ENCODE assay signal across 8 cellular contexts in genomic region chr14:76919811-76920571, GRCh38.
A peak's percentile ranks its signal among the peaks of the same experiment; 100 is the strongest.
DNase-seq lines count a peak whose midpoint lies in the region; ATAC-seq and TF ChIP-seq lines count a peak whose summit lies in the region.

No MANE protein-coding gene starts in this region.

- POLR2A ChIA-PET in activated CD4-positive, alpha-beta memory T cell treated with anti-CD3 and anti-CD28 coated beads for 36 hours (lab: Charles Lee) = interaction anchor here (1.0 kb wide), 1 partner anchor 107 kb away, joined by 3 read pairs; no protein-coding TSS in a partner anchor
- POLR2A ChIA-PET in activated CD4-positive, alpha-beta memory T cell treated with anti-CD3 and anti-CD28 coated beads, Interleukin-2, amount 10 ng/mL, durations not matched to agents 7 days and 5 days (lab: Charles Lee) = interaction anchor here (0.7 to 2.3 kb wide), 10 partner anchors 9 to 211 kb away, joined by 3 to 11 read pairs (median 6); no protein-coding TSS in a partner anchor
- POLR2A ChIA-PET in activated naive CD8-positive, alpha-beta T cell treated with anti-CD3 and anti-CD28 coated beads, Interleukin-2, amount 10 ng/mL, durations not matched to agents 7 days and 5 days (lab: Charles Lee) = interaction anchor here (0.9 to 5.3 kb wide), 10 partner anchors 9 to 117 kb away, joined by 3 to 28 read pairs (median 6); partner anchors contain the start of gene IRF2BPL
- POLR2A ChIA-PET in HEK293T (lab: Yijun Ruan, JAX) = interaction anchor here (0.8 to 3.5 kb wide), 8 partner anchors 16 to 120 kb away, joined by 3 to 15 read pairs (median 6); partner anchors contain the start of gene IRF2BPL

- intact Hi-C loops in activated CD4-positive, alpha-beta memory T cell treated with anti-CD3 and anti-CD28 coated beads for 36 hours (cut with micrococcal nuclease) = no loop called here
- intact Hi-C loops in left ventricle myocardium inferior (cut with micrococcal nuclease) = loop anchor here (5.0 kb wide), 1 partner anchor 32 kb away; no protein-coding TSS in a partner anchor

- H3K4me1 ChIP-seq in left ventricle myocardium inferior = peaks cover 75% of the 10 kb centered on the region

- H3K36me3 ChIP-seq in left ventricle myocardium inferior = no peaks in the 10 kb centered on the region

- TF ChIP-seq CTCF in left ventricle myocardium inferior (IDR thresholded peaks at IDR 0.05; ENCODE audit: borderline replicate concordance) = no peak

- no peaks in the 10 kb centered on the region for H3K36me3 Mint-ChIP-seq in activated CD4-positive, alpha-beta memory T cell treated with anti-CD3 and anti-CD28 coated beads for 36 hours
- no peaks in the 10 kb centered on the region for H3K36me3 Mint-ChIP-seq in activated CD4-positive, alpha-beta memory T cell treated with anti-CD3 and anti-CD28 coated beads, Interleukin-2, amount 10 ng/mL, durations not matched to agents 7 days and 5 days (ENCODE audit: low read depth)
- H3K36me3 Mint-ChIP-seq in activated naive CD8-positive, alpha-beta T cell treated with anti-CD3 and anti-CD28 coated beads, Interleukin-2, amount 10 ng/mL, durations not matched to agents 7 days and 5 days = no peaks in the 10 kb centered on the region

- H3K4me1 Mint-ChIP-seq in activated CD4-positive, alpha-beta memory T cell treated with anti-CD3 and anti-CD28 coated beads for 36 hours (ENCODE audit: low read depth) = peaks cover 40% of the 10 kb centered on the region
- peaks cover 53% of the 10 kb centered on the region for H3K4me1 Mint-ChIP-seq in activated CD4-positive, alpha-beta memory T cell treated with anti-CD3 and anti-CD28 coated beads, Interleukin-2, amount 10 ng/mL, durations not matched to agents 7 days and 5 days
- peaks cover 49% of the 10 kb centered on the region for H3K4me1 Mint-ChIP-seq in activated naive CD8-positive, alpha-beta T cell treated with anti-CD3 and anti-CD28 coated beads, Interleukin-2, amount 10 ng/mL, durations not matched to agents 7 days and 5 days

- peak; percentile 59 for DNase-seq in activated CD4-positive, alpha-beta memory T cell treated with anti-CD3 and anti-CD28 coated beads for 36 hours
- no peak for DNase-seq in activated CD4-positive, alpha-beta memory T cell treated with anti-CD3 and anti-CD28 coated beads, Interleukin-2, amount 10 ng/mL, durations not matched to agents 7 days and 5 days
- peak; percentile 93 for DNase-seq in NCI-H2227 (lab: John Stamatoyannopoulos, UW; ENCODE audit: unreplicated experiment)
- peak; percentile 54 for DNase-seq in activated naive CD8-positive, alpha-beta T cell treated with anti-CD3 and anti-CD28 coated beads, Interleukin-2, amount 10 ng/mL, durations not matched to agents 7 days and 5 days
- DNase-seq in left ventricle myocardium inferior = peak; percentile 48
- peak; percentile 89 for DNase-seq in retina
- no peak for DNase-seq in HEK293T (ENCODE audit: extremely low spot score)

- peak overlapping the region; percentile 42 for H3K27ac Mint-ChIP-seq in activated CD4-positive, alpha-beta memory T cell treated with anti-CD3 and anti-CD28 coated beads for 36 hours
- H3K27ac Mint-ChIP-seq in activated CD4-positive, alpha-beta memory T cell treated with anti-CD3 and anti-CD28 coated beads, Interleukin-2, amount 10 ng/mL, durations not matched to agents 7 days and 5 days = no peak overlapping the region
- H3K27ac Mint-ChIP-seq in activated naive CD8-positive, alpha-beta T cell treated with anti-CD3 and anti-CD28 coated beads, Interleukin-2, amount 10 ng/mL, durations not matched to agents 7 days and 5 days = peak overlapping the region; percentile 84

- H3K4me3 Mint-ChIP-seq in activated CD4-positive, alpha-beta memory T cell treated with anti-CD3 and anti-CD28 coated beads for 36 hours = no peak overlapping the region
- H3K4me3 Mint-ChIP-seq in activated CD4-positive, alpha-beta memory T cell treated with anti-CD3 and anti-CD28 coated beads, Interleukin-2, amount 10 ng/mL, durations not matched to agents 7 days and 5 days = no peak overlapping the region
- peak overlapping the region; percentile 47 for H3K4me3 Mint-ChIP-seq in activated naive CD8-positive, alpha-beta T cell treated with anti-CD3 and anti-CD28 coated beads, Interleukin-2, amount 10 ng/mL, durations not matched to agents 7 days and 5 days

- no peaks in the 10 kb centered on the region for H3K9me3 Mint-ChIP-seq in activated CD4-positive, alpha-beta memory T cell treated with anti-CD3 and anti-CD28 coated beads for 36 hours
- H3K9me3 Mint-ChIP-seq in activated CD4-positive, alpha-beta memory T cell treated with anti-CD3 and anti-CD28 coated beads, Interleukin-2, amount 10 ng/mL, durations not matched to agents 7 days and 5 days = no peaks in the 10 kb centered on the region
- H3K9me3 Mint-ChIP-seq in activated naive CD8-positive, alpha-beta T cell treated with anti-CD3 and anti-CD28 coated beads, Interleukin-2, amount 10 ng/mL, durations not matched to agents 7 days and 5 days = no peaks in the 10 kb centered on the region

- H3K9me3 ChIP-seq in left ventricle myocardium inferior (replicated peaks) = no peaks in the 10 kb centered on the region

- CTCF ChIA-PET in activated CD4-positive, alpha-beta memory T cell treated with anti-CD3 and anti-CD28 coated beads for 36 hours (lab: Charles Lee) = interaction anchor here (1.0 to 7.0 kb wide), 10 partner anchors 10 to 150 kb away, joined by 3 to 58 read pairs (median 3); no protein-coding TSS in a partner anchor
- CTCF ChIA-PET in activated CD4-positive, alpha-beta memory T cell treated with anti-CD3 and anti-CD28 coated beads, Interleukin-2, amount 10 ng/mL, durations not matched to agents 7 days and 5 days (lab: Charles Lee) = interaction anchor here (0.7 to 4.4 kb wide), 7 partner anchors 11 to 150 kb away, joined by 3 to 20 read pairs (median 3); no protein-coding TSS in a partner anchor
- CTCF ChIA-PET in HEK293T (lab: Yijun Ruan, JAX) = interaction anchor here (0.6 to 3.5 kb wide), 5 partner anchors 20 to 139 kb away, joined by 3 to 12 read pairs (median 5); no protein-coding TSS in a partner anchor

- no peaks in the 10 kb centered on the region for H3K27me3 Mint-ChIP-seq in activated CD4-positive, alpha-beta memory T cell treated with anti-CD3 and anti-CD28 coated beads for 36 hours
- peaks cover 7% of the 10 kb centered on the region for H3K27me3 Mint-ChIP-seq in activated CD4-positive, alpha-beta memory T cell treated with anti-CD3 and anti-CD28 coated beads, Interleukin-2, amount 10 ng/mL, durations not matched to agents 7 days and 5 days
- H3K27me3 Mint-ChIP-seq in activated naive CD8-positive, alpha-beta T cell treated with anti-CD3 and anti-CD28 coated beads, Interleukin-2, amount 10 ng/mL, durations not matched to agents 7 days and 5 days = peaks cover 3% of the 10 kb centered on the region

- peak overlapping the region; percentile 95 for H3K27ac ChIP-seq in left ventricle myocardium inferior (replicated peaks)

- peak overlapping the region; percentile 29 for H3K4me3 ChIP-seq in left ventricle myocardium inferior

- no peaks in the 10 kb centered on the region for H3K27me3 ChIP-seq in left ventricle myocardium inferior (ENCODE audit: low read depth)

- peak; percentile 62 for ATAC-seq in activated naive CD8-positive, alpha-beta T cell treated with anti-CD3 and anti-CD28 coated beads, Interleukin-2, amount 10 ng/mL, durations not matched to agents 7 days and 5 days (ENCODE audit: low read depth)
- ATAC-seq in GM18511 (IDR thresholded peaks at IDR 0.05; ENCODE audit: unreplicated experiment) = no peak

TF ChIP-seq in HEK293T, 16 proteins besides CTCF, POLR2A, EP300 and RAD21:
- no peak for TF ChIP-seq NFRKB (IDR thresholded peaks at IDR 0.05)
- TF ChIP-seq FOXK2 (IDR thresholded peaks at IDR 0.05) = no peak
- no peak for TF ChIP-seq L3MBTL2 (conservative IDR thresholded peaks at IDR 0.05)
- no peak for TF ChIP-seq FOXA1 (IDR thresholded peaks at IDR 0.05)
- no peak for TF ChIP-seq HDGF (IDR thresholded peaks at IDR 0.05; ENCODE audit: borderline replicate concordance)
- TF ChIP-seq SUZ12 (IDR thresholded peaks at IDR 0.05) = no peak
- no peak for TF ChIP-seq ARNT (IDR thresholded peaks at IDR 0.05)
- TF ChIP-seq LEF1 (IDR thresholded peaks at IDR 0.05; ENCODE audit: borderline replicate concordance) = no peak
- TF ChIP-seq ELF4 (IDR thresholded peaks at IDR 0.05) = no peak
- TF ChIP-seq SP1 (IDR thresholded peaks at IDR 0.05) = no peak
- no peak for TF ChIP-seq PKNOX1 (IDR thresholded peaks at IDR 0.05)
- no peak for TF ChIP-seq FOXM1 (IDR thresholded peaks at IDR 0.05; ENCODE audit: borderline replicate concordance)
- no peak for TF ChIP-seq CTBP1 (IDR thresholded peaks at IDR 0.05; ENCODE audit: borderline replicate concordance)
- TF ChIP-seq ZNF384 (IDR thresholded peaks at IDR 0.05) = no peak
- no peak for TF ChIP-seq TARDBP (IDR thresholded peaks at IDR 0.05)

Comparison
In these comparisons a context has a peak if more than half of its experiments do, and no peak if none do; other contexts are left out.
1. DNase-seq: peak in activated CD4-positive, alpha-beta memory T cell treated with anti-CD3 and anti-CD28 coated beads for 36 hours (single experiment), NCI-H2227 (single experiment), activated naive CD8-positive, alpha-beta T cell treated with anti-CD3 and anti-CD28 coated beads, Interleukin-2, amount 10 ng/mL, durations not matched to agents 7 days and 5 days (single experiment), left ventricle myocardium inferior (single experiment) and retina (single experiment); none in activated CD4-positive, alpha-beta memory T cell treated with anti-CD3 and anti-CD28 coated beads, Interleukin-2, amount 10 ng/mL, durations not matched to agents 7 days and 5 days (single experiment) and HEK293T (single experiment).